Comparison of ENCODE assay signal across 30 cellular contexts in genomic region chr1:69494171-69494570, GRCh38.
DNase-seq lines count a peak whose midpoint lies in the region; ATAC-seq and TF ChIP-seq lines count a peak whose summit lies in the region.
"Had no signal": no experiment of that assay in that cellular context is flagged by ENCODE, and none has a peak within 500 bp of the region (broad histone marks: within the 10 kb centered on the region; RNA-seq: fewer than 3 reads in every experiment).

No MANE protein-coding gene starts in this region.

- no peak overlapping the region for H2AFZ ChIP-seq in smooth muscle cell (ENCODE audit: low read depth)
- H2AFZ ChIP-seq: PC-9 had no signal

- no peak for TF ChIP-seq POLR2A in spleen (IDR thresholded peaks at IDR 0.05)

- ATAC-seq in GM18517 (IDR thresholded peaks at IDR 0.05; ENCODE audit: unreplicated experiment), result no peak
- ATAC-seq: effector memory CD8-positive, alpha-beta T cell; left lobe of liver had no signal

- no peaks in the 10 kb centered on the region for H3K27me3 ChIP-seq in smooth muscle cell (ENCODE audit: low read depth)
- H3K27me3 ChIP-seq in spleen (replicated peaks in 1 of 7), result no peaks in the 10 kb centered on the region
- H3K27me3 ChIP-seq: cardiac muscle cell, esophagus squamous epithelium, neutrophil, SJCRH30 had no signal

- H3K9me3 ChIP-seq in smooth muscle cell (replicated peaks; ENCODE audit: low read depth) (no peaks in the 10 kb centered on the region), spleen (no peaks in the 10 kb centered on the region)
- H3K9me3 ChIP-seq: esophagus squamous epithelium, HAP-1, neutrophil, SJCRH30 had no signal

- no peaks in the 10 kb centered on the region for H3K36me3 ChIP-seq in smooth muscle cell (ENCODE audit: low read depth)
- H3K36me3 ChIP-seq in spleen, result no peaks in the 10 kb centered on the region
- H3K36me3 ChIP-seq: cardiac muscle cell, esophagus squamous epithelium, HAP-1, neutrophil, SJCRH30 had no signal

- H3K4me2 ChIP-seq in smooth muscle cell, result no peak overlapping the region
- H3K4me2 ChIP-seq: PC-9 had no signal

- no peaks in the 10 kb centered on the region for H3K4me1 ChIP-seq in smooth muscle cell (ENCODE audit: low read depth)
- H3K4me1 ChIP-seq in spleen, result no peaks in the 10 kb centered on the region
- H3K4me1 ChIP-seq: SJCRH30 had no signal

- H4K20me1 ChIP-seq in smooth muscle cell (ENCODE audit: low read depth), result no peaks in the 10 kb centered on the region

- DNase-seq in DMS53 (lab: John Stamatoyannopoulos, UW) (peak; percentile 17), DMS53 treated with DMSO at 0.1 percent for 48 hours (lab: John Stamatoyannopoulos, UW; ENCODE audit: unreplicated experiment) (no peak), NCI-H69 (lab: John Stamatoyannopoulos, UW) (peak; percentile 16), epithelial cell of prostate (ENCODE audit: low read depth, low spot score) (no peak), smooth muscle cell (lab: John Stamatoyannopoulos, UW; ENCODE audit: unreplicated experiment) (no peak), COR-L47 (lab: John Stamatoyannopoulos, UW) (no peak), spleen (no peak)
- DNase-seq: activated CD4-positive, alpha-beta memory T cell treated with anti-CD3 and anti-CD28 coated beads for 36 hours; activated CD4-positive, CD25-positive, alpha-beta regulatory T cell; activated CD8-positive, alpha-beta memory T cell treated with anti-CD3 and anti-CD28 coated beads, Interleukin-2, amount 50 U/mL, for 4 hours; activated naive CD4-positive, alpha-beta T cell treated with anti-CD3 and anti-CD28 coated beads for 36 hours; effector memory CD8-positive, alpha-beta T cell; esophagus squamous epithelium; GDM1; hypothalamus; immature natural killer cell; NCI-H1105 treated with DMSO at 0.1 percent for 48 hours; NCI-H1930; NK-92 treated with Interleukin-12 subunit alpha and Interleukin-12 subunit beta, amount 100 ng/mL, for 24 hours; PC-9; SJCRH30; stimulated activated naive CD4-positive, alpha-beta T cell treated with Interleukin-2 at 50 U/mL for 16 hours; T-helper 1 cell had no signal

- H3F3A ChIP-seq in smooth muscle cell (ENCODE audit: low read depth), result no peaks in the 10 kb centered on the region

- H3K9ac ChIP-seq in smooth muscle cell (ENCODE audit: low read depth), result no peak overlapping the region

- intact Hi-C loops in spleen (cut with DNase I; ENCODE audit: low total_unique reads), result no loop called here

- H3K27ac ChIP-seq in epithelial cell of prostate (peak overlapping the region; percentile 28), smooth muscle cell (ENCODE audit: low read depth) (peak overlapping the region; percentile 47), spleen (no peak overlapping the region)
- H3K27ac ChIP-seq: 22Rv1, cardiac muscle cell, coronary artery, neutrophil, PC-9, SJCRH30 had no signal

- H3K4me3 ChIP-seq in smooth muscle cell, result no peak overlapping the region
- no peak overlapping the region for H3K4me3 ChIP-seq in spleen
- H3K4me3 ChIP-seq: cardiac muscle cell, coronary artery, esophagus squamous epithelium, HAP-1, PC-9, SJCRH30 had no signal

- H3K79me2 ChIP-seq in smooth muscle cell (ENCODE audit: low read depth), result no peaks in the 10 kb centered on the region

- TF ChIP-seq CTCF in smooth muscle cell (IDR thresholded peaks at IDR 0.05; ENCODE audit: borderline replicate concordance, insufficient read depth, poor library complexity, severe bottlenecking) (no peak), spleen (IDR thresholded peaks at IDR 0.05 in 8 of 11, conservative IDR thresholded peaks at IDR 0.05 in 3 of 11) (no peak)

Comparison
In these comparisons a context has a peak if more than half of its experiments do, and no peak if none do; other contexts are left out.
1. DNase-seq: peak in DMS53 (single experiment) and NCI-H69 (single experiment); none in DMS53 treated with DMSO at 0.1 percent for 48 hours (single experiment), epithelial cell of prostate (single experiment), smooth muscle cell (single experiment), COR-L47 (single experiment) and spleen (single experiment).
2. H3K27ac ChIP-seq: peak in epithelial cell of prostate (single experiment) and smooth muscle cell (single experiment); none in spleen (0 of 8).